Comparison of ENCODE assay signal across 11 cellular contexts in the genomic region with DNA sequence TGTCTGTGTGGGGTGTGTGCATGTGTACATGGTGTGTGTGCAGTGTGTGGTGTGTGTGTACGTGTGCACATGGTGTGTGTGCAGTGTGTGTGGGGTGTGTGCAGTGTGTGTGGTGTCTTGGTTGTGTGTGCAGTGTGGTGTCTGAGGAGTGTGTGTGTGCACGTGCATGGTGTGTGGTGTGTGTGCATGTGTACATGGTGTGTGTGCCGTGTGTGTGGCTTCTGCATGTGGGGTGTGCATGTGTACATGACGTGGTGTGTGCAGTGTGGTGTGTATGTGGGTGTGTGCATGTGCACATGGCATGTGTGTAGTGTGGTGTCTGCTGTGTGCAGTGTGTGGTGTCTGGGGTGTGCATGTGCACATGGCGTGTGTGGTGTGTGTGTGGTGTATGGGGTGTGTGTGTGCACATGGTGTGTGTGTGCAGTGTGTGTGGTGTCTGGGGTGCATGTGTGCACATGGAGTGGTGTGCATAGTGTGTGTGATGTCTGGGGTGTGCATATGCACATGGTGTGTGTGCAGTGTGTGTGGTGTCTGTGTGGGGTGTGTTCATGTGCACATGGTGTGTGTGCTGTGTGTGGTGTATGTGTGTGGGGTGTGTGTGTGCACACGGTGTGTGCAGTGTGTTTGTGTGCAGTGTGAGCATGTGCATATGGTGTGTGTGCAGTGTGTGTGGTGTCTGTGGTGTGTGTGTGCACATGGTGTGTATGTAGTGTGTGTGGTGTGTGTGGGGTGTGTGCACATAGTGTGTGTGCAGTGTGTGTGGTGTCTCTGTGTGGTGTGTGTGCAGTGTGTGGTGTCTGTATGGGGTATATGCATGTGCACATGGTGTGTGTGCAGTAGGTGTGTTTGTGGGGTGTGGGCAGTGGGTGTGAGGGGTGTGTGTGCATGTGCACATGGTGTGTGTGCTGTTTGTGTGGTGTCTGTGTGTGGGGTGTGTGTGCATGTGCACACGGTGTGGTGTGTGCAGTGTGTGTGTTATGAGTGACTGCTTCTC. TPM values are rescaled to one million over a fixed set of nuclear protein-coding genes. Genes with fewer than 3 reads are reported as not detected.
DNase-seq lines count a peak whose midpoint lies in the region; ATAC-seq and TF ChIP-seq lines count a peak whose summit lies in the region.
"Had no signal": no experiment of that assay in that cellular context is flagged by ENCODE, and none has a peak within 500 bp of the region (broad histone marks: within the 10 kb centered on the region; RNA-seq: fewer than 3 reads in every experiment).

No MANE protein-coding gene starts in this region.

- no peaks in the 10 kb centered on the region for H3K9me3 Mint-ChIP-seq in activated naive CD4-positive, alpha-beta T cell treated with anti-CD3 and anti-CD28 coated beads, Interleukin-2, amount 10 ng/mL, durations not matched to agents 7 days and 5 days
- H3K9me3 Mint-ChIP-seq in activated B cell treated with CpG ODN at 0.5 μM for 24 hours = no peaks in the 10 kb centered on the region

- H3K4me3 Mint-ChIP-seq in activated naive CD4-positive, alpha-beta T cell treated with anti-CD3 and anti-CD28 coated beads, Interleukin-2, amount 10 ng/mL, durations not matched to agents 7 days and 5 days = no peak overlapping the region
- no peak overlapping the region for H3K4me3 Mint-ChIP-seq in activated B cell treated with CpG ODN at 0.5 μM for 24 hours
- H3K4me3 Mint-ChIP-seq: naive thymus-derived CD8-positive, alpha-beta T cell had no signal

- no peaks in the 10 kb centered on the region for H3K4me1 Mint-ChIP-seq in activated naive CD4-positive, alpha-beta T cell treated with anti-CD3 and anti-CD28 coated beads, Interleukin-2, amount 10 ng/mL, durations not matched to agents 7 days and 5 days
- H3K4me1 Mint-ChIP-seq in activated B cell treated with CpG ODN at 0.5 μM for 24 hours = peaks cover 2% of the 10 kb centered on the region

- H3K4me3 ChIP-seq in upper lobe of right lung = no peak overlapping the region
- H3K4me3 ChIP-seq: BLaER1 treated with 17β-estradiol and CSF1 and Interleukin-3, amounts not matched to agents 10 nM and 100 nM; SK-N-MC had no signal

- TF ChIP-seq CTCF in activated B cell treated with CpG ODN at 0.5 μM for 24 hours (IDR thresholded peaks at IDR 0.05) (no peak), upper lobe of right lung (IDR thresholded peaks at IDR 0.05) (no peak)

- H3K27ac Mint-ChIP-seq in activated naive CD4-positive, alpha-beta T cell treated with anti-CD3 and anti-CD28 coated beads, Interleukin-2, amount 10 ng/mL, durations not matched to agents 7 days and 5 days = no peak overlapping the region
- H3K27ac Mint-ChIP-seq in activated B cell treated with CpG ODN at 0.5 μM for 24 hours = no peak overlapping the region
- H3K27ac Mint-ChIP-seq: naive thymus-derived CD8-positive, alpha-beta T cell had no signal

- POLR2A ChIA-PET in activated B cell treated with CpG ODN at 0.5 μM for 24 hours (lab: Charles Lee) = no interaction called here

- peak; percentile 22 for DNase-seq in activated naive CD4-positive, alpha-beta T cell treated with anti-CD3 and anti-CD28 coated beads, Interleukin-2, amount 10 ng/mL, durations not matched to agents 7 days and 5 days
- DNase-seq in activated naive CD4-positive, alpha-beta T cell (lab: John Stamatoyannopoulos, UW) = no peak
- DNase-seq in activated B cell treated with CpG ODN at 0.5 μM for 24 hours (no peak), islet precursor cell (peak; percentile 65), upper lobe of right lung (peak; percentile 64), NCI-H526 treated with DMSO at 0.1 percent for 48 hours (lab: John Stamatoyannopoulos, UW) (no peak)
- no peak for DNase-seq in stimulated activated CD4-positive, alpha-beta T cell treated with anti-CD3 and anti-CD28 coated beads, Interleukin-4, amount 100 ng/mL, for 24 hours

- ATAC-seq in activated B cell treated with CpG ODN at 0.5 μM for 24 hours (ENCODE audit: low read depth) (peak; percentile 11), upper lobe of right lung (peak; percentile 88), GM19395 (IDR thresholded peaks at IDR 0.05; ENCODE audit: unreplicated experiment) (no peak)

- H3K9me3 ChIP-seq in upper lobe of right lung = no peaks in the 10 kb centered on the region

- intact Hi-C loops in activated B cell treated with CpG ODN at 0.5 μM for 24 hours (cut with micrococcal nuclease) = no loop called here
- intact Hi-C loops in upper lobe of right lung (cut with DNase I) = no loop called here

- H3K27me3 Mint-ChIP-seq in activated naive CD4-positive, alpha-beta T cell treated with anti-CD3 and anti-CD28 coated beads, Interleukin-2, amount 10 ng/mL, durations not matched to agents 7 days and 5 days = peaks cover 4% of the 10 kb centered on the region
- no peaks in the 10 kb centered on the region for H3K27me3 Mint-ChIP-seq in activated B cell treated with CpG ODN at 0.5 μM for 24 hours

- no peaks in the 10 kb centered on the region for H3K36me3 ChIP-seq in upper lobe of right lung
- H3K36me3 ChIP-seq: BLaER1 treated with 17β-estradiol and CSF1 and Interleukin-3, amounts not matched to agents 10 nM and 100 nM had no signal

- H3K27ac ChIP-seq in upper lobe of right lung = no peak overlapping the region
- H3K27ac ChIP-seq: BLaER1 treated with 17β-estradiol and CSF1 and Interleukin-3, amounts not matched to agents 10 nM and 100 nM; SK-N-MC had no signal

- no peaks in the 10 kb centered on the region for H3K27me3 ChIP-seq in upper lobe of right lung
- H3K27me3 ChIP-seq: BLaER1 treated with 17β-estradiol and CSF1 and Interleukin-3, amounts not matched to agents 10 nM and 100 nM had no signal

- no peaks in the 10 kb centered on the region for H3K36me3 Mint-ChIP-seq in activated naive CD4-positive, alpha-beta T cell treated with anti-CD3 and anti-CD28 coated beads, Interleukin-2, amount 10 ng/mL, durations not matched to agents 7 days and 5 days
- no peaks in the 10 kb centered on the region for H3K36me3 Mint-ChIP-seq in activated B cell treated with CpG ODN at 0.5 μM for 24 hours (ENCODE audit: low read depth)
- H3K36me3 Mint-ChIP-seq: naive thymus-derived CD8-positive, alpha-beta T cell had no signal

- CTCF ChIA-PET in activated naive CD4-positive, alpha-beta T cell treated with anti-CD3 and anti-CD28 coated beads, Interleukin-2, amount 10 ng/mL, durations not matched to agents 7 days and 5 days (lab: Charles Lee) = no interaction called here
- CTCF ChIA-PET in activated B cell treated with CpG ODN at 0.5 μM for 24 hours (lab: Charles Lee) = no interaction called here

- no peaks in the 10 kb centered on the region for H3K4me1 ChIP-seq in upper lobe of right lung
- H3K4me1 ChIP-seq: BLaER1 treated with 17β-estradiol and CSF1 and Interleukin-3, amounts not matched to agents 10 nM and 100 nM had no signal

RNA-seq across cellular contexts. Expression of a gene that starts 40.6 kb away (rescaled TPM):
- 13.6 and 17.7 TPM in 2 replicates for total RNA-seq in activated B cell treated with CpG ODN at 0.5 μM for 24 hours
- 9.3 TPM for total RNA-seq in upper lobe of right lung

Comparison
In these comparisons a context has a peak if more than half of its experiments do, and no peak if none do; other contexts are left out.
1. DNase-seq: peak in activated naive CD4-positive, alpha-beta T cell treated with anti-CD3 and anti-CD28 coated beads, Interleukin-2, amount 10 ng/mL, durations not matched to agents 7 days and 5 days (single experiment), islet precursor cell (single experiment) and upper lobe of right lung (single experiment); none in activated naive CD4-positive, alpha-beta T cell (0 of 4), activated B cell treated with CpG ODN at 0.5 μM for 24 hours (single experiment), stimulated activated CD4-positive, alpha-beta T cell treated with anti-CD3 and anti-CD28 coated beads, Interleukin-4, amount 100 ng/mL, for 24 hours (single experiment) and NCI-H526 treated with DMSO at 0.1 percent for 48 hours (single experiment).